ENCODE assay signal across 10 cellular contexts in the genomic region with DNA sequence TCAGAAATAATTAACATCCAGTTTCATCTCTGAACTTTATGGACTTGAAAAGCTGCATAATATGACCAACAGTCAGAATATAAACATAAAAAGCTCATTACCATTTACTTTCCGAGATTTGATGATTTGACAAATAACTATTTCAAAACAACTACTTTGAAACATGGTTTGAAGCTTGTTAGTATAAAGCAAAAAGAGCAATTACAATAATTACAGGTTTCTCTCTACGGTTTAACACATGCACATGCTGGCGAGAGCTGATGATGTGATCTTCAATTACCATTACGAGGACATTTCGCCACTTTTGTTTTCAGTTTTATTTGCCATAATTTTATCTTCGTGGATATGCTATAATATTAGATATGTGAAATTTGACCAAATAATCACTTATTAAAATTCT.
DNase-seq lines count a peak whose midpoint lies in the region; ATAC-seq and TF ChIP-seq lines count a peak whose summit lies in the region.
"Had no signal": no experiment of that assay in that cellular context is flagged by ENCODE, and none has a peak within 500 bp of the region (broad histone marks: within the 10 kb centered on the region; RNA-seq: fewer than 3 reads in every experiment).

No MANE protein-coding gene starts in this region.

- H3K27me3 ChIP-seq in dorsolateral prefrontal cortex, result no peaks in the 10 kb centered on the region

- peak; percentile 46 for DNase-seq in ELR (ENCODE audit: low read depth)
- peak; percentile 80 for DNase-seq in NCI-H1105 (lab: John Stamatoyannopoulos, UW)
- DNase-seq in dorsolateral prefrontal cortex, result no peak
- no peak for DNase-seq in HPDE6-E6E7 (ENCODE audit: extremely low spot score)
- no peak for DNase-seq in NCI-H2196 treated with DMSO at 0.1 percent for 48 hours (lab: John Stamatoyannopoulos, UW; ENCODE audit: unreplicated experiment)
- DNase-seq: activated T-cell treated with anti-CD3 and anti-CD28 coated beads, Interleukin-2, amount 50 U/mL, for 24 hours; NCI-H526; retina had no signal

- intact Hi-C loops in dorsolateral prefrontal cortex (cut with DNase I), result no loop called here

- no peak for TF ChIP-seq CTCF in dorsolateral prefrontal cortex (IDR thresholded peaks at IDR 0.05 in 54 of 56, conservative IDR thresholded peaks at IDR 0.05 in 2 of 56; ENCODE audit: low read depth in 1 of 56, partially characterized antibody in 56 of 56)

- peak overlapping the region; percentile 47 to 86 (median 75) for H3K4me3 ChIP-seq in dorsolateral prefrontal cortex
- H3K4me3 ChIP-seq in skin epidermis, result peak overlapping the region in 2 of 7 experiments; percentile 2 to 12

- ATAC-seq in GM18517 (IDR thresholded peaks at IDR 0.05; ENCODE audit: unreplicated experiment), result no peak

- H3K27ac ChIP-seq in dorsolateral prefrontal cortex (peak overlapping the region; percentile 88 to 100 (median 99)), skin epidermis (peak overlapping the region in 17 of 21 experiments; percentile 5 to 93 (median 87))

Comparison
In these comparisons a context has a peak if more than half of its experiments do, and no peak if none do; other contexts are left out.
1. DNase-seq: peak in ELR (single experiment) and NCI-H1105 (single experiment); none in dorsolateral prefrontal cortex (0 of 10), HPDE6-E6E7 (single experiment) and NCI-H2196 treated with DMSO at 0.1 percent for 48 hours (single experiment).